Comparison of ENCODE assay signal across 32 cellular contexts in the genomic region with DNA sequence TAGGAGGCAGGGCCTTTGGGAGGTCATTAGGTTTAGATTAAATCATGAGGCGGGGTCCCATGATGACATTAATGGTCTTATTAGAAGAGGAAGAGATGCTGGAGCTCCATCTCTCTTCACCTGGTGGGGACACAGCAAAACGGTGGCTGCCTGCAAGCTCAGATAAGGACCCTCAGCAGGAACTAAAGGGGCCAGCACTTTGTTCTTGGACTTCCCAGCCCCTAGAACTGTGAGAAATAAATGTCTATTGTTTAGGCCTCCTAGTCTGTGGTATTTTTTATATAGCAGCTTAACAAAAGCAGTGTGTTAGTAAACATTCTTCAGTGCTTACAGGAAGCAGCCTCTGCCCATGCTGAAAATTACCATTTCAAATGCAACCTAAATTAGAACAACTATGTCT.
"Had no signal": no experiment of that assay in that cellular context is flagged by ENCODE, and none has a peak within 500 bp of the region (broad histone marks: within the 10 kb centered on the region; RNA-seq: fewer than 3 reads in every experiment).

No MANE protein-coding gene starts in this region.

- H3K79me2 ChIP-seq: parathyroid adenoma had no signal

- H3K4me1 ChIP-seq: psoas muscle, spleen, suprapubic skin, testis, tibial artery, transverse colon, uterus had no signal

- H3K27ac ChIP-seq: neutrophil, ovary, parathyroid adenoma, psoas muscle, skin epidermis, suprapubic skin, testis, tibial artery, transverse colon, upper lobe of right lung, uterus had no signal

- H3K36me3 ChIP-seq: neutrophil, ovary, spleen, suprapubic skin, tibial artery, transverse colon, upper lobe of right lung, uterus had no signal

- H3K9ac ChIP-seq: parathyroid adenoma had no signal

- H3K36me3 Mint-ChIP-seq: naive thymus-derived CD8-positive, alpha-beta T cell; natural killer cell treated with Interleukin-12 subunit alpha and Interleukin-12 subunit beta and Interleukin-15 and Interleukin-18, amount 100 ng/mL, for 72 hours; stimulated activated memory B cell treated with anti-CD40 and anti-IgM and Interleukin-4, amounts not matched to agents 10 μg/mL and 1 μg/mL and 100 μg/mL, for 72 hours; type B pancreatic cell had no signal

- H3K9me3 Mint-ChIP-seq: nephron progenitor cell; neural crest cell; stimulated activated naive CD8-positive, alpha-beta T cell treated with anti-CD3 and anti-CD28 coated beads, Interleukin-15, amount 100 ng/mL, for 72 hours had no signal

- H3K27me3 Mint-ChIP-seq: progenitor cell of endocrine pancreas; stimulated activated memory B cell treated with anti-CD40 and anti-IgM and Interleukin-4, amounts not matched to agents 10 μg/mL and 1 μg/mL and 100 μg/mL, for 72 hours had no signal

- H3K4me3 ChIP-seq: ovary, psoas muscle, skin epidermis, smooth muscle cell, spleen, suprapubic skin, testis, tibial artery, transverse colon, upper lobe of right lung, uterus had no signal

- H3K4me2 ChIP-seq: smooth muscle cell had no signal

- H3K27me3 ChIP-seq: neutrophil, ovary, testis, transverse colon, upper lobe of right lung, uterus had no signal

- H3K9me3 ChIP-seq: neutrophil, ovary, psoas muscle, suprapubic skin, testis, tibial artery, transverse colon, upper lobe of right lung, uterus had no signal

- DNase-seq: naive thymus-derived CD8-positive, alpha-beta T cell; nephron progenitor cell; occipital lobe; ovary; posterior cingulate gyrus; psoas muscle; right cardiac atrium; spleen; stimulated activated CD4-positive, alpha-beta T cell treated with anti-CD3 and anti-CD28 coated beads, Interleukin-12 subunit alpha, Interleukin-12 subunit beta, amount 100 ng/mL, for 4 hours; stimulated activated CD4-positive, alpha-beta T cell treated with anti-CD3 and anti-CD28 coated beads, Interleukin-1b, Interleukin-23, amount 100 ng/mL, for 48 hours; stimulated activated CD4-positive, alpha-beta T cell treated with anti-CD3 and anti-CD28 coated beads, Interleukin-4, amount 100 ng/mL, for 1 hour; stimulated activated CD4-positive, alpha-beta T cell treated with anti-CD3 and anti-CD28 coated beads, Interleukin-4, amount 100 ng/mL, for 4 hours; stimulated activated CD8-positive, alpha-beta memory T cell treated with anti-CD3 and anti-CD28 coated beads, Interleukin-4, amount 100 ng/mL, for 48 hours; stimulated activated naive CD4-positive, alpha-beta T cell; stimulated activated naive CD8-positive, alpha-beta T cell treated with anti-CD3 and anti-CD28 coated beads, Interleukin-15, amount 100 ng/mL, for 72 hours; stimulated activated naive CD8-positive, alpha-beta T cell treated with anti-CD3 and anti-CD28 coated beads, Interleukin-15, Interleukin-2, amounts not matched to agents 100 U/mL and 50 U/mL, for 24 hours; substantia nigra; testis; tibial artery; transverse colon; upper lobe of right lung; uterus had no signal

- H3K27ac Mint-ChIP-seq: naive thymus-derived CD8-positive, alpha-beta T cell; natural killer cell treated with Interleukin-12 subunit alpha and Interleukin-12 subunit beta and Interleukin-15 and Interleukin-18, amount 100 ng/mL, for 72 hours; stimulated activated memory B cell treated with anti-CD40 and anti-IgM and Interleukin-4, amounts not matched to agents 10 μg/mL and 1 μg/mL and 100 μg/mL, for 72 hours; stimulated activated naive CD8-positive, alpha-beta T cell treated with anti-CD3 and anti-CD28 coated beads, Interleukin-15, amount 100 ng/mL, for 72 hours; type B pancreatic cell had no signal

- H3K4me1 Mint-ChIP-seq: naive thymus-derived CD8-positive, alpha-beta T cell; stimulated activated memory B cell treated with anti-CD40 and anti-IgM and Interleukin-4, amounts not matched to agents 10 μg/mL and 1 μg/mL and 100 μg/mL, for 72 hours; stimulated activated naive CD8-positive, alpha-beta T cell treated with anti-CD3 and anti-CD28 coated beads, Interleukin-15, amount 100 ng/mL, for 72 hours had no signal

- ATAC-seq: naive thymus-derived CD8-positive, alpha-beta T cell; natural killer cell treated with Interleukin-12 subunit alpha and Interleukin-12 subunit beta and Interleukin-15 and Interleukin-18, amount 100 ng/mL, for 72 hours; psoas muscle; stimulated activated memory B cell treated with anti-CD40 and anti-IgM and Interleukin-4, amounts not matched to agents 10 μg/mL and 1 μg/mL and 100 μg/mL, for 72 hours; stimulated activated naive CD8-positive, alpha-beta T cell treated with anti-CD3 and anti-CD28 coated beads, Interleukin-15, amount 100 ng/mL, for 72 hours; stimulated activated naive CD8-positive, alpha-beta T cell treated with anti-CD3 and anti-CD28 coated beads, Interleukin-15, Interleukin-2, amounts not matched to agents 100 U/mL and 50 U/mL, for 24 hours; upper lobe of right lung had no signal

- H3K4me3 Mint-ChIP-seq: naive thymus-derived CD8-positive, alpha-beta T cell; natural killer cell treated with Interleukin-12 subunit alpha and Interleukin-12 subunit beta and Interleukin-15 and Interleukin-18, amount 100 ng/mL, for 72 hours; nephron progenitor cell; neural crest cell; stimulated activated memory B cell treated with anti-CD40 and anti-IgM and Interleukin-4, amounts not matched to agents 10 μg/mL and 1 μg/mL and 100 μg/mL, for 72 hours; stimulated activated naive CD8-positive, alpha-beta T cell treated with anti-CD3 and anti-CD28 coated beads, Interleukin-15, amount 100 ng/mL, for 72 hours; type B pancreatic cell had no signal
